8 cellular contexts compared by ENCODE assay signal in the genomic region with DNA sequence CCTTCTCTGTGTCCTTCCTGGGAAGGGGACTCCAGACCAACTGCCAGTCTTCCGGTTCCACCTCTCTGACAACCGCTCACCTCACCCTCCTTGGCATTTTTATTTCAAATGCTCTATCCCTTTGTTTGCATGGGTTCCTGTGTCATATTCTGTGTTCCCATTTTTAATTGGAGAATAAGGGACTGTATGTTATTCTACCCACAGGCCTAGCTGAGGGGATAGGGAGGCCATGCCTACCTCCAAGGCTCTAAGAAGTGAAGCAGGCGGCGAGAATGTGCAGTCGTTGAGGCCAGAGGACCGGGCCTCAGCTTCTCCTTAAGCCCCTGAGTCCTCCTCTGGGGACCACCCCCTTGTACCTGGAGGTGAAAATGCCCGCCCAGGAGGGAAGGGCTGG. TPM values are rescaled to one million over a fixed set of nuclear protein-coding genes. Genes with fewer than 3 reads are reported as not detected.
A peak's percentile ranks its signal among the peaks of the same experiment; 100 is the strongest.
DNase-seq lines count a peak whose midpoint lies in the region; ATAC-seq and TF ChIP-seq lines count a peak whose summit lies in the region.

No MANE protein-coding gene starts in this region.

- peaks cover 15% of the 10 kb centered on the region for H3K36me3 Mint-ChIP-seq in GM23338 (ENCODE audit: low read depth)
- H3K36me3 Mint-ChIP-seq in activated CD4-positive, alpha-beta memory T cell treated with anti-CD3 and anti-CD28 coated beads, Interleukin-2, amount 10 ng/mL, durations not matched to agents 7 days and 5 days (ENCODE audit: low read depth): peaks cover 20% of the 10 kb centered on the region
- peaks cover 15% of the 10 kb centered on the region for H3K36me3 Mint-ChIP-seq in stimulated activated memory B cell treated with anti-CD40 and anti-IgM and Interleukin-4, amounts not matched to agents 10 μg/mL and 1 μg/mL and 100 μg/mL, for 72 hours

- TF ChIP-seq CTCF in BE2C (IDR thresholded peaks at IDR 0.05; ENCODE audit: low read depth, low read length) (no peak), GM23338 (conservative IDR thresholded peaks at IDR 0.05; ENCODE audit: low read depth in 2 of 2) (no peak)

- H3K4me1 Mint-ChIP-seq in GM23338: peaks cover 45% of the 10 kb centered on the region
- H3K4me1 Mint-ChIP-seq in activated CD4-positive, alpha-beta memory T cell treated with anti-CD3 and anti-CD28 coated beads, Interleukin-2, amount 10 ng/mL, durations not matched to agents 7 days and 5 days: peaks cover 37% of the 10 kb centered on the region
- H3K4me1 Mint-ChIP-seq in stimulated activated memory B cell treated with anti-CD40 and anti-IgM and Interleukin-4, amounts not matched to agents 10 μg/mL and 1 μg/mL and 100 μg/mL, for 72 hours: peaks cover 42% of the 10 kb centered on the region

- DNase-seq in BE2C (no peak), GM23338 (ENCODE audit: low spot score) (no peak), germinal center (ENCODE audit: low spot score) (no peak), NCI-H446 treated with DMSO at 0.1 percent for 48 hours (lab: John Stamatoyannopoulos, UW) (no peak)
- DNase-seq in activated CD4-positive, alpha-beta memory T cell treated with anti-CD3 and anti-CD28 coated beads, Interleukin-2, amount 10 ng/mL, durations not matched to agents 7 days and 5 days: no peak

- H3K27ac ChIP-seq in GM23338 (ENCODE audit: low read depth): peak overlapping the region; percentile 95

- H4K20me1 ChIP-seq in GM23338 (replicated peaks; ENCODE audit: insufficient read depth): peaks cover 20% of the 10 kb centered on the region

- no peaks in the 10 kb centered on the region for H3K9me3 ChIP-seq in BE2C

- H3K9me2 ChIP-seq in GM23338 (ENCODE audit: insufficient read depth): no peaks in the 10 kb centered on the region

- H3K4me1 ChIP-seq in BE2C (no peaks in the 10 kb centered on the region; the same call in 1 of the 2 replicates), GM23338 (ENCODE audit: insufficient read depth) (peaks cover 32% of the 10 kb centered on the region)

- POLR2A ChIA-PET in activated CD4-positive, alpha-beta memory T cell treated with anti-CD3 and anti-CD28 coated beads, Interleukin-2, amount 10 ng/mL, durations not matched to agents 7 days and 5 days (lab: Charles Lee): interaction anchor here (0.8 to 1.3 kb wide), 4 partner anchors 30 to 179 kb away, joined by 3 to 7 read pairs (median 4); partner anchors contain the start of genes BRD3OS and RNU6ATAC

- H3K27me3 ChIP-seq in BE2C: no peaks in the 10 kb centered on the region
- no peaks in the 10 kb centered on the region for H3K27me3 ChIP-seq in GM23338 (ENCODE audit: insufficient read depth)

- H3K27me3 Mint-ChIP-seq in GM23338 (ENCODE audit: insufficient read depth, low read depth, poor library complexity): peaks cover 10% of the 10 kb centered on the region
- no peaks in the 10 kb centered on the region for H3K27me3 Mint-ChIP-seq in activated CD4-positive, alpha-beta memory T cell treated with anti-CD3 and anti-CD28 coated beads, Interleukin-2, amount 10 ng/mL, durations not matched to agents 7 days and 5 days
- H3K27me3 Mint-ChIP-seq in stimulated activated memory B cell treated with anti-CD40 and anti-IgM and Interleukin-4, amounts not matched to agents 10 μg/mL and 1 μg/mL and 100 μg/mL, for 72 hours: no peaks in the 10 kb centered on the region

- H3K4me3 ChIP-seq in BE2C (ENCODE audit: low read depth, low read length) (peak overlapping the region; percentile 90), GM23338 (peak overlapping the region; percentile 78), iPS-11a (ENCODE audit: low read depth, low read length) (peak overlapping the region; percentile 69)

- peaks cover 37% of the 10 kb centered on the region for H3K79me2 ChIP-seq in GM23338 (replicated peaks; ENCODE audit: insufficient read depth)

- no peaks in the 10 kb centered on the region for H3F3A ChIP-seq in GM23338 (replicated peaks; ENCODE audit: low read depth)

- no peaks in the 10 kb centered on the region for H3K9me3 Mint-ChIP-seq in GM23338
- no peaks in the 10 kb centered on the region for H3K9me3 Mint-ChIP-seq in activated CD4-positive, alpha-beta memory T cell treated with anti-CD3 and anti-CD28 coated beads, Interleukin-2, amount 10 ng/mL, durations not matched to agents 7 days and 5 days
- H3K9me3 Mint-ChIP-seq in stimulated activated memory B cell treated with anti-CD40 and anti-IgM and Interleukin-4, amounts not matched to agents 10 μg/mL and 1 μg/mL and 100 μg/mL, for 72 hours: no peaks in the 10 kb centered on the region

- CTCF ChIA-PET in activated CD4-positive, alpha-beta memory T cell treated with anti-CD3 and anti-CD28 coated beads, Interleukin-2, amount 10 ng/mL, durations not matched to agents 7 days and 5 days (lab: Charles Lee): no interaction called here

- H3K27ac Mint-ChIP-seq in GM23338: no peak overlapping the region
- peak overlapping the region; percentile 61 for H3K27ac Mint-ChIP-seq in activated CD4-positive, alpha-beta memory T cell treated with anti-CD3 and anti-CD28 coated beads, Interleukin-2, amount 10 ng/mL, durations not matched to agents 7 days and 5 days
- peak overlapping the region; percentile 97 for H3K27ac Mint-ChIP-seq in stimulated activated memory B cell treated with anti-CD40 and anti-IgM and Interleukin-4, amounts not matched to agents 10 μg/mL and 1 μg/mL and 100 μg/mL, for 72 hours

- peak overlapping the region; percentile 96 for H2AFZ ChIP-seq in GM23338

- H3K4me3 Mint-ChIP-seq in GM23338: peak overlapping the region; percentile 81
- H3K4me3 Mint-ChIP-seq in activated CD4-positive, alpha-beta memory T cell treated with anti-CD3 and anti-CD28 coated beads, Interleukin-2, amount 10 ng/mL, durations not matched to agents 7 days and 5 days: peak overlapping the region; percentile 90
- H3K4me3 Mint-ChIP-seq in stimulated activated memory B cell treated with anti-CD40 and anti-IgM and Interleukin-4, amounts not matched to agents 10 μg/mL and 1 μg/mL and 100 μg/mL, for 72 hours: peak overlapping the region; percentile 98

- H3K36me3 ChIP-seq in BE2C (peaks cover 10% of the 10 kb centered on the region), GM23338 (ENCODE audit: insufficient read depth) (0 out of 2 replicates have a peak, but pooled peaks cover 3% of the 10 kb centered on the region)

- ATAC-seq in GM23338 (no peak), GM18498 (IDR thresholded peaks at IDR 0.05; ENCODE audit: unreplicated experiment) (no peak)
- no peak for ATAC-seq in stimulated activated memory B cell treated with anti-CD40 and anti-IgM and Interleukin-4, amounts not matched to agents 10 μg/mL and 1 μg/mL and 100 μg/mL, for 72 hours

- H3K4me2 ChIP-seq in GM23338: peak overlapping the region; percentile 97

TF ChIP-seq in GM23338, 12 proteins besides CTCF, POLR2A, EP300 and RAD21 (continues in another document):
- no peak for TF ChIP-seq POLR2AphosphoS5 (IDR thresholded peaks at IDR 0.05; ENCODE audit: low read depth)
- no peak for TF ChIP-seq CREB1 (CRISPR knock-in tag; IDR thresholded peaks at IDR 0.05; ENCODE audit: low read depth)
- TF ChIP-seq NANOG (IDR thresholded peaks at IDR 0.05; ENCODE audit: borderline replicate concordance): no peak
- TF ChIP-seq, protein P1, sequence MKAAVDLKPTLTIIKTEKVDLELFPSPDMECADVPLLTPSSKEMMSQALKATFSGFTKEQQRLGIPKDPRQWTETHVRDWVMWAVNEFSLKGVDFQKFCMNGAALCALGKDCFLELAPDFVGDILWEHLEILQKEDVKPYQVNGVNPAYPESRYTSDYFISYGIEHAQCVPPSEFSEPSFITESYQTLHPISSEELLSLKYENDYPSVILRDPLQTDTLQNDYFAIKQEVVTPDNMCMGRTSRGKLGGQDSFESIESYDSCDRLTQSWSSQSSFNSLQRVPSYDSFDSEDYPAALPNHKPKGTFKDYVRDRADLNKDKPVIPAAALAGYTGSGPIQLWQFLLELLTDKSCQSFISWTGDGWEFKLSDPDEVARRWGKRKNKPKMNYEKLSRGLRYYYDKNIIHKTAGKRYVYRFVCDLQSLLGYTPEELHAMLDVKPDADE (IDR thresholded peaks at IDR 0.05): no peak
- no peak for TF ChIP-seq STAT1 (IDR thresholded peaks at IDR 0.05; ENCODE audit: unreplicated experiment)

RNA-seq across cellular contexts. Expression of gene WDR5, which starts 0.9 kb away (rescaled TPM):
- polyA plus RNA-seq in BE2C (2012; ENCODE audit: insufficient read depth, insufficient read length, low read depth): 48.0 TPM
- total RNA-seq in GM23338 (2014; rRNA removed; shearing (Covaris generic)): 47.7 and 56.6 TPM in 2 replicates
- 37.0 and 38.1 TPM in 2 replicates for polyA plus RNA-seq in GM23338 (2016; fragmentation: Nextera tagmentation; extraction: Ambion mirVana)
- 10 to 100 TPM; 32.1 to 32.7 TPM for total RNA-seq in activated CD4-positive, alpha-beta memory T cell treated with anti-CD3 and anti-CD28 coated beads, Interleukin-2, amount 10 ng/mL, durations not matched to agents 7 days and 5 days

RNA-seq across cellular contexts. Expression of gene RNU6ATAC, which starts 29.4 kb away (rescaled TPM):
- 32.9 TPM for polyA plus RNA-seq in BE2C (2012; ENCODE audit: insufficient read depth, insufficient read length, low read depth)
- total RNA-seq in GM23338 (2014; rRNA removed; shearing (Covaris generic)): not detected in 2 replicates
- polyA plus RNA-seq in GM23338 (2016; fragmentation: Nextera tagmentation; extraction: Ambion mirVana): not detected in 2 replicates
- 10 to 100 TPM; 21.7 to 22.1 TPM for total RNA-seq in activated CD4-positive, alpha-beta memory T cell treated with anti-CD3 and anti-CD28 coated beads, Interleukin-2, amount 10 ng/mL, durations not matched to agents 7 days and 5 days

Comparison
In these comparisons a context has a peak if more than half of its experiments do, and no peak if none do; other contexts are left out.
1. RNA of gene RNU6ATAC, which starts 29.4 kb away (total RNA-seq): 21.7 to 22.1 TPM in activated CD4-positive, alpha-beta memory T cell treated with anti-CD3 and anti-CD28 coated beads, Interleukin-2, amount 10 ng/mL, durations not matched to agents 7 days and 5 days; not detected in GM23338; every median in the first group is over 10 times any median in the second.
2. Peak in every context shown above with its lines, with median percentiles within 50 percentile points of each other: H3K4me3 ChIP-seq and H3K4me3 Mint-ChIP-seq.